ENCODE assay signal across 21 cellular contexts in genomic region chr9:94656976-94657375, GRCh38. TPM values are rescaled to one million over a fixed set of nuclear protein-coding genes. Genes with fewer than 3 reads are reported as not detected.
DNase-seq lines count a peak whose midpoint lies in the region; ATAC-seq and TF ChIP-seq lines count a peak whose summit lies in the region.
"Had no signal": no experiment of that assay in that cellular context is flagged by ENCODE, and none has a peak within 500 bp of the region (broad histone marks: within the 10 kb centered on the region; RNA-seq: fewer than 3 reads in every experiment).

No MANE protein-coding gene starts in this region.

- 0 out of 2 replicates have a peak overlapping the region, but pooled peaks have one; percentile 86 for H2AFZ ChIP-seq in GM23338
- peak overlapping the region; percentile 93; the same call in 1 of the 2 replicates for H2AFZ ChIP-seq in OCI-LY7 (ENCODE audit: low read length)
- H2AFZ ChIP-seq: GM23248, PC-9 had no signal

- no peaks in the 10 kb centered on the region for H3K36me3 ChIP-seq in BLaER1
- no peaks in the 10 kb centered on the region for H3K36me3 ChIP-seq in GM23338 (ENCODE audit: insufficient read depth)
- no peaks in the 10 kb centered on the region for H3K36me3 ChIP-seq in OCI-LY7 (ENCODE audit: insufficient read depth, low read length)
- H3K36me3 ChIP-seq in naive thymus-derived CD4-positive, alpha-beta T cell (ENCODE audit: control insufficient read depth in 2 of 3, insufficient read depth in 3 of 3, low read length in 3 of 3): no peaks in the 10 kb centered on the region
- H3K36me3 ChIP-seq: SJSA1 had no signal

- DNase-seq in GM23338 (ENCODE audit: low spot score) (no peak), OCI-LY7 (ENCODE audit: low spot score) (no peak), T-helper 1 cell (no peak), head of caudate nucleus (no peak)
- no peak for DNase-seq in naive thymus-derived CD4-positive, alpha-beta T cell
- no peak for DNase-seq in activated T-cell treated with anti-CD3 and anti-CD28 coated beads, Interleukin-2, amount 50 U/mL, for 1 hour
- DNase-seq: Calu3; GM23248; IMR-90; NCI-H1436; NCI-H2029; NCI-H2171; NCI-H446; NK-92 treated with Interleukin-12 subunit alpha and Interleukin-12 subunit beta, amount 100 ng/mL, for 24 hours; PC-9; SW 1271 had no signal

- H3K9me3 Mint-ChIP-seq in GM23338: no peaks in the 10 kb centered on the region
- peaks cover 0 to 2% (median 0%) of the 10 kb centered on the region in 11 donors for H3K9me3 Mint-ChIP-seq in naive thymus-derived CD4-positive, alpha-beta T cell

- H3K27ac ChIP-seq in BLaER1 (peak overlapping the region; percentile 87), GM23338 (ENCODE audit: low read depth) (no peak overlapping the region), OCI-LY7 (ENCODE audit: low read depth, low read length, poor library complexity, severe bottlenecking) (peak overlapping the region; percentile 58)
- no peak overlapping the region for H3K27ac ChIP-seq in naive thymus-derived CD4-positive, alpha-beta T cell (ENCODE audit: low read depth, low read length)
- H3K27ac ChIP-seq: GM23248, PC-9, SJSA1 had no signal

- peak overlapping the region; percentile 55; the same call in 1 of the 2 replicates for H3K4me3 ChIP-seq in BLaER1
- no peak overlapping the region for H3K4me3 ChIP-seq in GM23338
- no peak overlapping the region for H3K4me3 ChIP-seq in OCI-LY7 (ENCODE audit: low read depth, low read length, poor library complexity, severe bottlenecking)
- H3K4me3 ChIP-seq in naive thymus-derived CD4-positive, alpha-beta T cell (ENCODE audit: low read length): no peak overlapping the region
- H3K4me3 ChIP-seq: GM23248, PC-9, SJSA1 had no signal

- peaks cover 22% of the 10 kb centered on the region for H3K4me1 Mint-ChIP-seq in GM23338
- peaks cover 10 to 31% (median 28%) of the 10 kb centered on the region in 7 donors for H3K4me1 Mint-ChIP-seq in naive thymus-derived CD4-positive, alpha-beta T cell

- TF ChIP-seq CTCF in GM23338 (conservative IDR thresholded peaks at IDR 0.05; ENCODE audit: low read depth in 2 of 2) (no peak), OCI-LY7 (conservative IDR thresholded peaks at IDR 0.05; ENCODE audit: low read length) (no peak)

- H4K20me1 ChIP-seq in BLaER1 (no peaks in the 10 kb centered on the region), GM23338 (replicated peaks; ENCODE audit: insufficient read depth) (no peaks in the 10 kb centered on the region), OCI-LY7 (ENCODE audit: insufficient read depth, low read length) (no peaks in the 10 kb centered on the region)

- H3K4me3 Mint-ChIP-seq in GM23338: no peak overlapping the region
- peak overlapping the region in 6 of 10 donors; percentile 20 to 91 (median 82) for H3K4me3 Mint-ChIP-seq in naive thymus-derived CD4-positive, alpha-beta T cell

- H3K27ac Mint-ChIP-seq in GM23338: no peak overlapping the region
- H3K27ac Mint-ChIP-seq in naive thymus-derived CD4-positive, alpha-beta T cell: peak overlapping the region in 6 of 9 donors; percentile 20 to 93 (median 88)

- peaks cover 38% of the 10 kb centered on the region for H3K4me1 ChIP-seq in BLaER1
- H3K4me1 ChIP-seq in GM23338 (ENCODE audit: insufficient read depth): peaks cover 6% of the 10 kb centered on the region
- peaks cover 26% of the 10 kb centered on the region for H3K4me1 ChIP-seq in OCI-LY7 (ENCODE audit: insufficient read depth, low read length, poor library complexity, severe bottlenecking)
- H3K4me1 ChIP-seq in naive thymus-derived CD4-positive, alpha-beta T cell (ENCODE audit: control insufficient read depth in 2 of 2, insufficient read depth in 2 of 2, low read length in 2 of 2): peaks cover 0 to 15% of the 10 kb centered on the region in 2 donors
- H3K4me1 ChIP-seq: SJSA1 had no signal

- POLR2A ChIA-PET in OCI-LY7 (lab: Charles Lee): interaction anchor here (0.8 to 3.0 kb wide), 6 partner anchors 8 to 69 kb away, joined by 3 to 8 read pairs (median 4); partner anchors contain the start of gene AOPEP
- POLR2A ChIA-PET in naive thymus-derived CD4-positive, alpha-beta T cell (lab: Charles Lee): interaction anchor here (0.7 to 2.4 kb wide), 4 partner anchors 9 to 18 kb away, joined by 3 to 13 read pairs (median 4); partner anchors contain the start of gene FBP1

- H3K27me3 ChIP-seq in BLaER1 (no peaks in the 10 kb centered on the region), GM23338 (ENCODE audit: insufficient read depth) (no peaks in the 10 kb centered on the region)
- no peaks in the 10 kb centered on the region for H3K27me3 ChIP-seq in naive thymus-derived CD4-positive, alpha-beta T cell (ENCODE audit: control insufficient read depth in 2 of 2, insufficient read depth in 2 of 2, low read length in 2 of 2)
- H3K27me3 ChIP-seq: SJSA1 had no signal

- H3K9me2 ChIP-seq in GM23338 (ENCODE audit: insufficient read depth) (no peaks in the 10 kb centered on the region), OCI-LY7 (ENCODE audit: insufficient read depth, low read length) (no peaks in the 10 kb centered on the region)

- ATAC-seq in GM23338 (no peak), GM18907 (IDR thresholded peaks at IDR 0.05; ENCODE audit: unreplicated experiment) (no peak)
- no peak for ATAC-seq in naive thymus-derived CD4-positive, alpha-beta T cell

- no peaks in the 10 kb centered on the region for H3F3A ChIP-seq in GM23338 (replicated peaks; ENCODE audit: low read depth)

- H3K9ac ChIP-seq in BLaER1: peak overlapping the region; percentile 53; the same call in 1 of the 2 replicates
- H3K9ac ChIP-seq: GM23248 had no signal

- H3K4me2 ChIP-seq in BLaER1 (peak overlapping the region; percentile 95), GM23338 (no peak overlapping the region), OCI-LY7 (ENCODE audit: low read length) (peak overlapping the region; percentile 86)
- H3K4me2 ChIP-seq: PC-9 had no signal

- no peaks in the 10 kb centered on the region for H3K9me3 ChIP-seq in BLaER1
- no peaks in the 10 kb centered on the region for H3K9me3 ChIP-seq in OCI-LY7 (ENCODE audit: low read length)
- no peaks in the 10 kb centered on the region for H3K9me3 ChIP-seq in naive thymus-derived CD4-positive, alpha-beta T cell (ENCODE audit: control insufficient read depth in 2 of 3, low read length in 3 of 3)
- H3K9me3 ChIP-seq: SJSA1 had no signal

- CTCF ChIA-PET in OCI-LY7 (lab: Charles Lee; ENCODE audit: unreplicated experiment): no interaction called here
- CTCF ChIA-PET in naive thymus-derived CD4-positive, alpha-beta T cell (lab: Charles Lee): interaction anchor here (1.0 to 3.8 kb wide), 2 partner anchors 11 to 471 kb away, joined by 3 to 20 read pairs; no protein-coding TSS in a partner anchor

- intact Hi-C loops in OCI-LY7 (cut with micrococcal nuclease; ENCODE audit: unreplicated experiment): no loop called here
- intact Hi-C loops in naive thymus-derived CD4-positive, alpha-beta T cell (cut with micrococcal nuclease): loop anchor here in 1 of 2 donors (1.0 kb wide), 2 partner anchors 12 to 18 kb away; partner anchors contain the start of gene FBP1
- intact Hi-C loops in head of caudate nucleus (cut with DNase I): no loop called here

- H3K79me2 ChIP-seq in GM23338 (replicated peaks; ENCODE audit: insufficient read depth): no peaks in the 10 kb centered on the region
- no peaks in the 10 kb centered on the region for H3K79me2 ChIP-seq in OCI-LY7 (ENCODE audit: insufficient read depth, low read depth, low read length)

- H3K27me3 Mint-ChIP-seq in GM23338 (ENCODE audit: insufficient read depth, low read depth, poor library complexity): peaks cover 4% of the 10 kb centered on the region
- H3K27me3 Mint-ChIP-seq in naive thymus-derived CD4-positive, alpha-beta T cell: peaks cover 0 to 6% (median 0%) of the 10 kb centered on the region in 5 donors

- no peaks in the 10 kb centered on the region; the same call in 2 of the 3 replicates for H3K36me3 Mint-ChIP-seq in GM23338 (ENCODE audit: low read depth)
- H3K36me3 Mint-ChIP-seq in naive thymus-derived CD4-positive, alpha-beta T cell: no peaks in the 10 kb centered on the region
- H3K36me3 Mint-ChIP-seq: CD4-positive, CD25-positive, alpha-beta regulatory T cell had no signal

- no TSS peak for BruUV-seq in OCI-LY7 (replicated peaks; lab: Mats Ljungman, UMichigan)

TF ChIP-seq in GM23338, 12 proteins besides CTCF, POLR2A, EP300 and RAD21:
- no peak for TF ChIP-seq ZNF114 (CRISPR knock-in tag; IDR thresholded peaks at IDR 0.05)

RNA-seq across cellular contexts. Expression of gene FBP1, which starts 17.7 kb away (rescaled TPM):
- total RNA-seq in GM23338 (2014; rRNA removed; shearing (Covaris generic)): 2.5 and 3.3 TPM in 2 replicates
- 1.7 and 3.0 TPM in 2 replicates for polyA plus RNA-seq in GM23338 (2016; fragmentation: Nextera tagmentation; extraction: Ambion mirVana)
- total RNA-seq in OCI-LY7 (2014; rRNA removed; shearing (Covaris generic)): 70.0 and 79.1 TPM in 2 replicates
- total RNA-seq in OCI-LY7 (2022): 63.9 and 94.1 TPM in 2 replicates
- total RNA-seq in naive thymus-derived CD4-positive, alpha-beta T cell: 10 to 100 TPM in 3 of 5 experiments, 1 to 10 TPM in 1, under 1 TPM in 1; 0.15 to 26.1 (median 10.5) TPM
- polyA plus RNA-seq in naive thymus-derived CD4-positive, alpha-beta T cell: 10 to 100 TPM; 19.3 to 25.8 TPM
- total RNA-seq: GM23248, IMR-90, LHCN-M2, SJSA1 had no signal
- polyA plus RNA-seq: GM23248, IMR-90 had no signal

Comparison
In these comparisons a context has a peak if more than half of its experiments do, and no peak if none do; other contexts are left out.
1. H3K27ac ChIP-seq: peak in BLaER1 (single experiment) and OCI-LY7 (single experiment); none in GM23338 (single experiment) and naive thymus-derived CD4-positive, alpha-beta T cell (single experiment).